Comparison of ENCODE assay signal across 9 cellular contexts in the genomic region with DNA sequence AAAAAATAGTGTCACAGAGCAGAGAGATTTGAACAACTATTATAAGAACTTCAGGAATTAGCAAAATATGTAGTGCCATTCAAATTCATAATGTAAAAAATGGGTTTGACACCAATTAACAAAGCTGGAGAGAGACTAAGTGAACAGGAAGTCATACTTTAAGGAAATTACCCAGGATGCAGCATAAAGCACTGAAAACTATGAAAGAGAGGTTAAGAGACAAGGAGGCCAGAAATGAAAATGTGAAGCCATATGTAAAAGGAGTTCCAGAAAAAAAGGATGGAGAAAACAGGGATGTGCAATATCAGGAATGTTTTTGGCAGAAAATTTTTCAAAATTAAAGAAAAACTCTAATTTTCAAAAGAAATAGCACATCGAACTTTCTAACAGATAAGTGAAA.
"Had no signal": no experiment of that assay in that cellular context is flagged by ENCODE, and none has a peak within 500 bp of the region (broad histone marks: within the 10 kb centered on the region; RNA-seq: fewer than 3 reads in every experiment).

No MANE protein-coding gene starts in this region.

- ATAC-seq: GM23338, HCT116 had no signal

- H3K9me3 ChIP-seq: HAP-1 had no signal

- H3K9ac ChIP-seq: GM23248 had no signal

- H3K4me3 ChIP-seq: GM23248, GM23338, HAP-1 had no signal

- H2AFZ ChIP-seq: GM23248, GM23338 had no signal

- H3K36me3 ChIP-seq: HAP-1 had no signal

- DNase-seq: GM23248, GOT3, H7, H9, HCEC 1CT, HFFc6 had no signal

- H3K4me1 ChIP-seq: HAP-1 had no signal

- H3K27ac ChIP-seq: GM23248 had no signal

- H3K4me2 ChIP-seq: GM23338 had no signal
